In genomic region chr13:75444016-75444415, GRCh38 we compare ENCODE assay signal across 25 cellular contexts.
"Had no signal": no experiment of that assay in that cellular context is flagged by ENCODE, and none has a peak within 500 bp of the region (broad histone marks: within the 10 kb centered on the region; RNA-seq: fewer than 3 reads in every experiment).

No MANE protein-coding gene starts in this region.

- H3K36me3 ChIP-seq: breast epithelium, gastroesophageal sphincter, left lung, ovary, prostate gland, tibial nerve, WERI-Rb-1 had no signal

- H3K27ac ChIP-seq: breast epithelium, gastroesophageal sphincter, left lung, prostate gland, tibial nerve, WERI-Rb-1 had no signal

- H3K4me1 ChIP-seq: left lung, prostate gland had no signal

- H3K4me3 ChIP-seq: breast epithelium, gastroesophageal sphincter, left lung, ovary, prostate gland, tibial nerve had no signal

- DNase-seq: activated CD4-positive, alpha-beta memory T cell treated with anti-CD3 and anti-CD28 coated beads for 36 hours; activated CD4-positive, alpha-beta T cell treated with anti-CD3 and anti-CD28 coated beads, Interleukin-2, amount 10 ng/mL, durations not matched to agents 24 days and 14 days; activated CD4-positive, CD25-positive, alpha-beta regulatory T cell treated with anti-CD3 and anti-CD28 coated beads, Interleukin-2, amount 50 U/mL, for 72 hours; activated CD8-positive, alpha-beta memory T cell treated with anti-CD3 and anti-CD28 coated beads, Interleukin-2, amount 50 U/mL, for 4 hours; activated gamma-delta T cell; activated naive CD4-positive, alpha-beta T cell treated with anti-CD3 and anti-CD28 coated beads, Interleukin-2, amount 10 ng/mL, durations not matched to agents 7 days and 5 days; activated naive CD8-positive, alpha-beta T cell treated with anti-CD3 and anti-CD28 coated beads, Interleukin-2, amount 10 ng/mL, durations not matched to agents 7 days and 5 days; activated T-cell treated with anti-CD3 and anti-CD28 coated beads, Interleukin-2, amount 50 U/mL, for 1 hour; amniotic stem cell; effector CD8-positive, alpha-beta T cell; hypothalamus; immature natural killer cell; kidney glomerular epithelial cell; left lung; naive B cell; ovary; stimulated activated CD4-positive, alpha-beta T cell treated with anti-CD3 and anti-CD28 coated beads, Interleukin-2, amount 100 ng/mL, for 48 hours; stimulated activated naive CD4-positive, alpha-beta T cell treated with Interleukin-2 at 50 U/mL for 16 hours; T-helper 17 cell; T1000; WERI-Rb-1 had no signal

- H3K9me3 ChIP-seq: breast epithelium, gastroesophageal sphincter, left lung, ovary, prostate gland, tibial nerve had no signal

- H3K27me3 ChIP-seq: breast epithelium, gastroesophageal sphincter, left lung, ovary, tibial nerve had no signal

- ATAC-seq: gastroesophageal sphincter, left lung, T-helper 17 cell had no signal
